In genomic region chr2:177106212-177106611, GRCh38 we compare ENCODE assay signal across 10 cellular contexts.
DNase-seq lines count a peak whose midpoint lies in the region; TF ChIP-seq lines count a peak whose summit lies in the region.
"Had no signal": no experiment of that assay in that cellular context is flagged by ENCODE, and none has a peak within 500 bp of the region (broad histone marks: within the 10 kb centered on the region; RNA-seq: fewer than 3 reads in every experiment).

No MANE protein-coding gene starts in this region.

- H3K79me2 ChIP-seq in Loucy (ENCODE audit: insufficient read depth, low read length), result no peaks in the 10 kb centered on the region

- H3K4me3 ChIP-seq in BE2C (ENCODE audit: low read depth, low read length) (no peak overlapping the region), Loucy (ENCODE audit: low read length, poor library complexity, severe bottlenecking) (no peak overlapping the region), epithelial cell of esophagus (ENCODE audit: low read length) (no peak overlapping the region), sigmoid colon (no peak overlapping the region)

- WGBS in sigmoid colon, 2 donors, result 88 to 95% methylated on average over 2 of the region's 2 CpGs

- no peak overlapping the region for H2AFZ ChIP-seq in Loucy (ENCODE audit: low read length)

- H3K9ac ChIP-seq in Loucy (ENCODE audit: low read depth, low read length, poor library complexity, severe bottlenecking), result no peak overlapping the region

- TF ChIP-seq EP300 in sigmoid colon (IDR thresholded peaks at IDR 0.05), result no peak

- no peak overlapping the region for H3K4me2 ChIP-seq in Loucy (ENCODE audit: low read depth, low read length, poor library complexity, severe bottlenecking)

- no peaks in the 10 kb centered on the region for H3K27me3 ChIP-seq in BE2C
- no peaks in the 10 kb centered on the region for H3K27me3 ChIP-seq in Loucy (ENCODE audit: insufficient read depth, low read length, poor library complexity, severe bottlenecking)
- H3K27me3 ChIP-seq in sigmoid colon, result no peaks in the 10 kb centered on the region

- H3K9me2 ChIP-seq in Loucy (replicated peaks; ENCODE audit: low read depth, low read length), result no peaks in the 10 kb centered on the region

- intact Hi-C loops in sigmoid colon (cut with DNase I), result no loop called here

- H3K9me3 ChIP-seq in BE2C (no peaks in the 10 kb centered on the region), Loucy (ENCODE audit: insufficient read depth, low read depth, low read length) (no peaks in the 10 kb centered on the region), sigmoid colon (no peaks in the 10 kb centered on the region)

- TF ChIP-seq POLR2A in sigmoid colon (IDR thresholded peaks at IDR 0.05), result no peak

- no peaks in the 10 kb centered on the region for H3K36me3 ChIP-seq in BE2C
- no peaks in the 10 kb centered on the region for H3K36me3 ChIP-seq in Loucy (ENCODE audit: insufficient read depth, low read length)
- no peaks in the 10 kb centered on the region for H3K36me3 ChIP-seq in sigmoid colon

- H3K4me1 ChIP-seq in BE2C (no peaks in the 10 kb centered on the region), Loucy (ENCODE audit: insufficient read depth, low read length, poor library complexity, severe bottlenecking) (no peaks in the 10 kb centered on the region), sigmoid colon (no peaks in the 10 kb centered on the region)

- no peaks in the 10 kb centered on the region for H4K20me1 ChIP-seq in Loucy (ENCODE audit: insufficient read depth, low read length, poor library complexity, severe bottlenecking)

- peak; percentile 33 for TF ChIP-seq CTCF in BE2C (IDR thresholded peaks at IDR 0.05; ENCODE audit: low read depth, low read length)
- TF ChIP-seq CTCF in GM13977 (IDR thresholded peaks at IDR 0.05; ENCODE audit: extremely low read depth, insufficient read depth, missing control alignments), result peak; percentile 27
- TF ChIP-seq CTCF in Loucy (conservative IDR thresholded peaks at IDR 0.05; ENCODE audit: low read length), result peak; percentile 62
- TF ChIP-seq CTCF in epithelial cell of esophagus (IDR thresholded peaks at IDR 0.05; ENCODE audit: insufficient read depth, low read depth, low read length, missing control alignments), result peak; percentile 21
- no peak for TF ChIP-seq CTCF in sigmoid colon (IDR thresholded peaks at IDR 0.05)

- in situ Hi-C loops in GM13977 (cut with MboI; ENCODE audit: low pct_unique_long_range_greater_than_20kb, low sequenced_read_pairs, unreplicated experiment), result no loop called here

- peak; percentile 8 for DNase-seq in BE2C
- no peak for DNase-seq in GM13977 (ENCODE audit: low spot score)
- DNase-seq in epithelial cell of esophagus (ENCODE audit: low read depth), result no peak
- no peak for DNase-seq in NCI-H1105 (lab: John Stamatoyannopoulos, UW)
- no peak for DNase-seq in CD1c-positive myeloid dendritic cell (ENCODE audit: extremely low spot score)
- no peak for DNase-seq in sigmoid colon
- DNase-seq in activated T-cell treated with anti-CD3 and anti-CD28 coated beads for 4 hours, result no peak
- DNase-seq: activated CD8-positive, alpha-beta memory T cell treated with anti-CD3 and anti-CD28 coated beads for 24 hours; COR-L47 had no signal

- no peaks in the 10 kb centered on the region for H3F3A ChIP-seq in Loucy (ENCODE audit: low read depth)

- no peak overlapping the region for H3K27ac ChIP-seq in sigmoid colon

Comparison
In these comparisons a context has a peak if more than half of its experiments do, and no peak if none do; other contexts are left out.
1. CTCF ChIP-seq: peak in BE2C (single experiment), GM13977 (single experiment), Loucy (single experiment) and epithelial cell of esophagus (single experiment); none in sigmoid colon (0 of 4).